ENCODE assay signal across 17 cellular contexts in genomic region chr15:70518201-70519003, GRCh38.
"Had no signal": no experiment of that assay in that cellular context is flagged by ENCODE, and none has a peak within 500 bp of the region (broad histone marks: within the 10 kb centered on the region; RNA-seq: fewer than 3 reads in every experiment).

No MANE protein-coding gene starts in this region.

- H3K4me1 ChIP-seq: testis, upper lobe of right lung had no signal

- H3K27ac ChIP-seq: dorsolateral prefrontal cortex, testis, upper lobe of right lung had no signal

- H3K9me3 ChIP-seq: testis, upper lobe of right lung had no signal

- H3K36me3 ChIP-seq: upper lobe of right lung had no signal

- DNase-seq: activated CD4-positive, alpha-beta T cell treated with anti-CD3 and anti-CD28 coated beads, Interleukin-2, amount 50 U/mL, for 1 hour; activated CD8-positive, alpha-beta memory T cell treated with anti-CD3 and anti-CD28 coated beads, Interleukin-2, amount 50 U/mL, for 4 hours; activated gamma-delta T cell treated with Interleukin-2 at 50 U/mL for 16 hours; activated T-cell treated with anti-CD3 and anti-CD28 coated beads, Interleukin-2, amount 50 U/mL, for 72 hours; amygdala; dorsolateral prefrontal cortex; endodermal cell; left ventricle myocardium superior; right cardiac atrium; stimulated activated CD4-positive, alpha-beta T cell treated with anti-CD3 and anti-CD28 coated beads, Interleukin-4, amount 100 ng/mL, for 24 hours; T-helper 1 cell; T-helper 9 cell; testis; upper lobe of right lung had no signal

- ATAC-seq: activated CD4-positive, CD25-positive, alpha-beta regulatory T cell treated with anti-CD3 and anti-CD28 coated beads, Interleukin-2, amount 50 U/mL, for 24 hours; activated T-cell treated with anti-CD3 and anti-CD28 coated beads, Interleukin-2, amount 50 U/mL, for 72 hours; left ventricle myocardium superior; stimulated activated memory B cell treated with anti-CD40 and anti-IgM and Interleukin-4, amounts not matched to agents 10 μg/mL and 1 μg/mL and 100 μg/mL, for 72 hours; upper lobe of right lung had no signal

- H3K4me3 ChIP-seq: dorsolateral prefrontal cortex, smooth muscle cell, testis, upper lobe of right lung had no signal

- H3K27me3 ChIP-seq: testis, upper lobe of right lung had no signal

- H3K4me2 ChIP-seq: smooth muscle cell had no signal
